8 cellular contexts compared by ENCODE assay signal in genomic region chr2:8803658-8804379, GRCh38. TPM values are rescaled to one million over a fixed set of nuclear protein-coding genes. Genes with fewer than 3 reads are reported as not detected.
A peak's percentile ranks its signal among the peaks of the same experiment; 100 is the strongest.
DNase-seq lines count a peak whose midpoint lies in the region; ATAC-seq and TF ChIP-seq lines count a peak whose summit lies in the region.

No MANE protein-coding gene starts in this region.

- 66 to 68% methylated on average over 3 of the region's 3 CpGs for WGBS in aorta, 2 donors

- H3K4me1 ChIP-seq in aorta (ENCODE audit: control insufficient read depth in 1 of 2, insufficient read depth in 2 of 2, low read length in 2 of 2) (no peaks in the 10 kb centered on the region), neural progenitor cell (no peaks in the 10 kb centered on the region)

- no peaks in the 10 kb centered on the region for H3K27me3 Mint-ChIP-seq in chondrocyte (ENCODE audit: low read depth)
- no peaks in the 10 kb centered on the region for H3K27me3 Mint-ChIP-seq in neural progenitor cell (ENCODE audit: insufficient read depth, low read depth)

- peaks cover 23% of the 10 kb centered on the region for H3K4me1 Mint-ChIP-seq in chondrocyte (ENCODE audit: low read depth)
- peaks cover 2% of the 10 kb centered on the region for H3K4me1 Mint-ChIP-seq in neural progenitor cell

- H3K36me3 Mint-ChIP-seq in chondrocyte (ENCODE audit: low read depth) = peaks cover 35% of the 10 kb centered on the region
- peaks cover 14% of the 10 kb centered on the region for H3K36me3 Mint-ChIP-seq in neural progenitor cell

- peak overlapping the region; percentile 68 for H3K27ac Mint-ChIP-seq in chondrocyte (ENCODE audit: unreplicated experiment)
- no peak overlapping the region for H3K27ac Mint-ChIP-seq in neural progenitor cell

- H3K27me3 ChIP-seq in aorta (ENCODE audit: control insufficient read depth in 1 of 2, insufficient read depth in 2 of 2, low read length in 1 of 2) (no peaks in the 10 kb centered on the region), neural progenitor cell (no peaks in the 10 kb centered on the region)

- ATAC-seq in GM19035 (IDR thresholded peaks at IDR 0.05; ENCODE audit: unreplicated experiment) (peak; percentile 100), HG03108 (IDR thresholded peaks at IDR 0.05; ENCODE audit: unreplicated experiment) (peak; percentile 99), aorta (ENCODE audit: low FRiP score) (no peak)

- DNase-seq in COR-L47 (lab: John Stamatoyannopoulos, UW) (peak; percentile 70), RPMI8226 (peak; percentile 31), chondrocyte (ENCODE audit: low spot score) (no peak), pulmonary artery endothelial cell (ENCODE audit: low read depth, low spot score) (peak; percentile 59), aorta (no peak), neural progenitor cell (ENCODE audit: low spot score) (no peak)

- no peaks in the 10 kb centered on the region for H3K79me2 ChIP-seq in neural progenitor cell (ENCODE audit: low read depth)

- H3K9me3 ChIP-seq in aorta (ENCODE audit: control insufficient read depth, low read length) (no peaks in the 10 kb centered on the region), neural progenitor cell (ENCODE audit: low read depth) (no peaks in the 10 kb centered on the region)

- H3K4me2 ChIP-seq in neural progenitor cell = no peak overlapping the region

- H3K4me3 ChIP-seq in aorta (ENCODE audit: low read length in 2 of 2) (no peak overlapping the region), neural progenitor cell (no peak overlapping the region)

- no peaks in the 10 kb centered on the region for H3F3A ChIP-seq in neural progenitor cell (ENCODE audit: low read depth)

- peaks cover 9 to 10% of the 10 kb centered on the region in 2 donors for H3K36me3 ChIP-seq in aorta (ENCODE audit: control insufficient read depth in 1 of 2, insufficient read depth in 2 of 2, low read length in 1 of 2)
- H3K36me3 ChIP-seq in neural progenitor cell = peaks cover 3% of the 10 kb centered on the region

- no peak overlapping the region for H3K9ac ChIP-seq in neural progenitor cell

- H3K9me3 Mint-ChIP-seq in chondrocyte (ENCODE audit: low read depth) (no peaks in the 10 kb centered on the region), neural progenitor cell (no peaks in the 10 kb centered on the region)

- intact Hi-C loops in aorta (cut with DNase I) = no loop called here

- no peak overlapping the region for H3K27ac ChIP-seq in aorta (ENCODE audit: low read depth in 1 of 2, low read length in 2 of 2)
- no peak overlapping the region for H3K27ac ChIP-seq in neural progenitor cell

- H4K20me1 ChIP-seq in neural progenitor cell (ENCODE audit: low read depth) = no peaks in the 10 kb centered on the region

- no peak overlapping the region for H2AFZ ChIP-seq in neural progenitor cell (replicated peaks)

- TF ChIP-seq CTCF in chondrocyte (IDR thresholded peaks at IDR 0.05) (peak; percentile 48), neural progenitor cell (IDR thresholded peaks at IDR 0.05) (no peak)

- H3K4me3 Mint-ChIP-seq in chondrocyte (ENCODE audit: unreplicated experiment) = no peak overlapping the region
- H3K4me3 Mint-ChIP-seq in neural progenitor cell = no peak overlapping the region

RNA-seq across cellular contexts. Expression of gene KIDINS220, which starts 33.6 kb away (rescaled TPM):
- total RNA-seq in chondrocyte (65.2 to 68.2 TPM (median 66.3 TPM) in 3 replicates), pulmonary artery endothelial cell (43.3 and 64.7 TPM in 2 replicates), aorta (10 to 100 TPM; 67.9 to 81.6 TPM), neural progenitor cell (ENCODE audit: low replicate concordance) (45.2 and 56.1 TPM in 2 replicates)
- 10 to 100 TPM in 1 of 2 donors, 1 to 10 TPM in 1; 6.9 to 30.7 TPM for polyA plus RNA-seq in aorta

Comparison
In these comparisons a context has a peak if more than half of its experiments do, and no peak if none do; other contexts are left out.
1. DNase-seq: peak in COR-L47 (single experiment), RPMI8226 (single experiment) and pulmonary artery endothelial cell (single experiment); none in chondrocyte (single experiment), aorta (0 of 2) and neural progenitor cell (single experiment).